In the genomic region with DNA sequence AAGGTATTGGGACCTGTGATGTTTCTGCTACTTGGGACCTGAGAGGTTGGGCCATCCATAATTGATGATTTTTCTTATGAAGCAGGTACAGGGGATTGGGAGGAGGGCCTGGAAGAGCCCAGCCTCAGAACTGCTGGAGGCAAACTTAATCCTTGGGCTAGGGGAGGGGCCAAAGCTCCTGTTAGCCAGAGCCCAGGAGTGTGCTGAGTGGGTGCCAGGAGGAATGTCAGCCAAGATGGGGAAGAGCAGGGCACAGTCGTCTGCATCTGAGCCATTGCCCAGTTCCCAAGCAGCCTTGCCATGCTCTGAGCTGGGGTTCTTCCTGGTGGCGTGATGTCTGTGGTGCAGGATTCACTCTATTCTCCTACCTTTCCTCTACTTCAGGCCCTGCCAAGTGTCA, we compare ENCODE assay signal across 2 cellular contexts.
TF ChIP-seq lines count a peak whose summit lies in the region.

No MANE protein-coding gene starts in this region.

TF ChIP-seq in SK-N-SH, 30 proteins besides CTCF, POLR2A, EP300 and RAD21:
- TF ChIP-seq, protein P1, sequence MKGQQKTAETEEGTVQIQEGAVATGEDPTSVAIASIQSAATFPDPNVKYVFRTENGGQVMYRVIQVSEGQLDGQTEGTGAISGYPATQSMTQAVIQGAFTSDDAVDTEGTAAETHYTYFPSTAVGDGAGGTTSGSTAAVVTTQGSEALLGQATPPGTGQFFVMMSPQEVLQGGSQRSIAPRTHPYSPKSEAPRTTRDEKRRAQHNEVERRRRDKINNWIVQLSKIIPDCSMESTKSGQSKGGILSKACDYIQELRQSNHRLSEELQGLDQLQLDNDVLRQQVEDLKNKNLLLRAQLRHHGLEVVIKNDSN (IDR thresholded peaks at IDR 0.05; ENCODE audit: borderline replicate concordance, low read depth): no peak
- no peak for TF ChIP-seq JUND (IDR thresholded peaks at IDR 0.05)

TF ChIP-seq in SK-N-SH treated with all-trans-retinoic acid at 6 μM for 48 hours, 23 proteins besides CTCF, POLR2A, EP300 and RAD21 (continued from another document):
- TF ChIP-seq, protein P2, sequence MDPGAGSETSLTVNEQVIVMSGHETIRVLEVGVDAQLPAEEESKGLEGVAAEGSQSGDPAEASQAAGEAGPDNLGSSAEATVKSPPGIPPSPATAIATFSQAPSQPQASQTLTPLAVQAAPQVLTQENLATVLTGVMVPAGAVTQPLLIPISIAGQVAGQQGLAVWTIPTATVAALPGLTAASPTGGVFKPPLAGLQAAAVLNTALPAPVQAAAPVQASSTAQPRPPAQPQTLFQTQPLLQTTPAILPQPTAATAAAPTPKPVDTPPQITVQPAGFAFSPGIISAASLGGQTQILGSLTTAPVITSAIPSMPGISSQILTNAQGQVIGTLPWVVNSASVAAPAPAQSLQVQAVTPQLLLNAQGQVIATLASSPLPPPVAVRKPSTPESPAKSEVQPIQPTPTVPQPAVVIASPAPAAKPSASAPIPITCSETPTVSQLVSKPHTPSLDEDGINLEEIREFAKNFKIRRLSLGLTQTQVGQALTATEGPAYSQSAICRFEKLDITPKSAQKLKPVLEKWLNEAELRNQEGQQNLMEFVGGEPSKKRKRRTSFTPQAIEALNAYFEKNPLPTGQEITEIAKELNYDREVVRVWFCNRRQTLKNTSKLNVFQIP (CRISPR knock-in tag; IDR thresholded peaks at IDR 0.05; ENCODE audit: borderline replicate concordance, low read depth): no peak
- TF ChIP-seq, protein P3, sequence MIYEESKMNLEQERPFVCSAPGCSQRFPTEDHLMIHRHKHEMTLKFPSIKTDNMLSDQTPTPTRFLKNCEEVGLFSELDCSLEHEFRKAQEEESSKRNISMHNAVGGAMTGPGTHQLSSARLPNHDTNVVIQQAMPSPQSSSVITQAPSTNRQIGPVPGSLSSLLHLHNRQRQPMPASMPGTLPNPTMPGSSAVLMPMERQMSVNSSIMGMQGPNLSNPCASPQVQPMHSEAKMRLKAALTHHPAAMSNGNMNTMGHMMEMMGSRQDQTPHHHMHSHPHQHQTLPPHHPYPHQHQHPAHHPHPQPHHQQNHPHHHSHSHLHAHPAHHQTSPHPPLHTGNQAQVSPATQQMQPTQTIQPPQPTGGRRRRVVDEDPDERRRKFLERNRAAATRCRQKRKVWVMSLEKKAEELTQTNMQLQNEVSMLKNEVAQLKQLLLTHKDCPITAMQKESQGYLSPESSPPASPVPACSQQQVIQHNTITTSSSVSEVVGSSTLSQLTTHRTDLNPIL (CRISPR knock-in tag; IDR thresholded peaks at IDR 0.05; ENCODE audit: low read depth): no peak
- TF ChIP-seq BACH2 (CRISPR knock-in tag; IDR thresholded peaks at IDR 0.05; ENCODE audit: borderline replicate concordance): no peak
- TF ChIP-seq SNAI2 (CRISPR knock-in tag; IDR thresholded peaks at IDR 0.05): no peak
- no peak for TF ChIP-seq TOX (CRISPR knock-in tag; IDR thresholded peaks at IDR 0.05; ENCODE audit: borderline replicate concordance)
